ENCODE assay signal across 21 cellular contexts in genomic region chr13:78465250-78465649, GRCh38.
"Had no signal": no experiment of that assay in that cellular context is flagged by ENCODE, and none has a peak within 500 bp of the region (broad histone marks: within the 10 kb centered on the region; RNA-seq: fewer than 3 reads in every experiment).

No MANE protein-coding gene starts in this region.

- DNase-seq: IMR-90, Karpas-422, KG1, MG63, NCI-H1092 treated with DMSO at 0.1 percent for 48 hours, NCI-H1436, NCI-H187, NCI-H2029, NCI-H2081 treated with DMSO at 0.1 percent for 48 hours, NCI-H2171, NCI-H226, NCI-H446, NCI-H510A, NCI-H524 treated with DMSO at 0.1 percent for 48 hours, NCI-H69, NCI-H774, OCI-M1, Right ventricle myocardium superior, RPMI8226, SIG-M5 had no signal

- ATAC-seq: HepG2 had no signal
